8 cellular contexts compared by ENCODE assay signal in genomic region chr4:176320976-176321361, GRCh38. TPM values are rescaled to one million over a fixed set of nuclear protein-coding genes. Genes with fewer than 3 reads are reported as not detected.
DNase-seq lines count a peak whose midpoint lies in the region; ATAC-seq, FAIRE-seq and TF ChIP-seq lines count a peak whose summit lies in the region.

No MANE protein-coding gene starts in this region.

- H3K4me3 Mint-ChIP-seq in activated naive CD4-positive, alpha-beta T cell treated with anti-CD3 and anti-CD28 coated beads, Interleukin-2, amount 10 ng/mL, durations not matched to agents 7 days and 5 days, result peak overlapping the region; percentile 94
- peak overlapping the region; percentile 96 for H3K4me3 Mint-ChIP-seq in activated naive CD8-positive, alpha-beta T cell

- H3K4me2 ChIP-seq in keratinocyte (ENCODE audit: control insufficient read depth, extremely low read depth, insufficient read depth, low read depth, low read length), result peak overlapping the region; percentile 89

- H3K9me3 Mint-ChIP-seq in activated naive CD4-positive, alpha-beta T cell treated with anti-CD3 and anti-CD28 coated beads, Interleukin-2, amount 10 ng/mL, durations not matched to agents 7 days and 5 days, result no peaks in the 10 kb centered on the region
- H3K9me3 Mint-ChIP-seq in activated naive CD8-positive, alpha-beta T cell (ENCODE audit: low read depth), result no peaks in the 10 kb centered on the region

- H3K79me2 ChIP-seq in keratinocyte (ENCODE audit: control insufficient read depth, insufficient read depth, low read length), result peaks cover 57% of the 10 kb centered on the region

- H3K9ac ChIP-seq in keratinocyte (ENCODE audit: control insufficient read depth, extremely low read depth, insufficient read depth, low read length), result peak overlapping the region; percentile 97

- no peak for FAIRE-seq in keratinocyte (lab: Jason Lieb, UNC)

- no peaks in the 10 kb centered on the region for H3K27me3 Mint-ChIP-seq in activated naive CD4-positive, alpha-beta T cell treated with anti-CD3 and anti-CD28 coated beads, Interleukin-2, amount 10 ng/mL, durations not matched to agents 7 days and 5 days
- no peaks in the 10 kb centered on the region for H3K27me3 Mint-ChIP-seq in activated naive CD8-positive, alpha-beta T cell

- H3K36me3 ChIP-seq in keratinocyte (ENCODE audit: control insufficient read depth in 2 of 2, extremely low read depth in 1 of 2, insufficient read depth in 2 of 2, low read length in 2 of 2), result no peaks in the 10 kb centered on the region
- H3K36me3 ChIP-seq in thymus (ENCODE audit: control insufficient read depth, insufficient read depth), result no peaks in the 10 kb centered on the region

- H2AFZ ChIP-seq in keratinocyte (ENCODE audit: control insufficient read depth, low read length), result no peak overlapping the region

- intact Hi-C loops in left colon (cut with DNase I, micrococcal nuclease), result no loop called here

- H3K4me1 ChIP-seq in keratinocyte (ENCODE audit: control insufficient read depth, extremely low read depth, insufficient read depth, low read length) (peaks cover 8% of the 10 kb centered on the region), thymus (ENCODE audit: control insufficient read depth, insufficient read depth, low read length) (peaks cover 4% of the 10 kb centered on the region)

- no peaks in the 10 kb centered on the region for H3K27me3 ChIP-seq in keratinocyte (ENCODE audit: control insufficient read depth, extremely low read depth, insufficient read depth, low read length)
- H3K27me3 ChIP-seq in thymus (ENCODE audit: control insufficient read depth, insufficient read depth), result no peaks in the 10 kb centered on the region

- WGBS in thymus, result under 1% methylated on average over 6 of the region's 6 CpGs

- H3K27ac Mint-ChIP-seq in activated naive CD4-positive, alpha-beta T cell treated with anti-CD3 and anti-CD28 coated beads, Interleukin-2, amount 10 ng/mL, durations not matched to agents 7 days and 5 days, result peak overlapping the region; percentile 95
- H3K27ac Mint-ChIP-seq in activated naive CD8-positive, alpha-beta T cell, result peak overlapping the region; percentile 90

- dilution Hi-C loops in keratinocyte (cut with MboI; ENCODE audit: extremely low pct_ligation_motif_present, low sequenced_read_pairs), result no loop called here

- DNase-seq in activated naive CD4-positive, alpha-beta T cell treated with anti-CD3 and anti-CD28 coated beads, Interleukin-2, amount 10 ng/mL, durations not matched to agents 7 days and 5 days, result no peak
- DNase-seq in activated naive CD4-positive, alpha-beta T cell treated with Interleukin-2 at 50 U/mL for 16 hours, result no peak
- DNase-seq in keratinocyte (ENCODE audit: low read depth, low spot score) (no peak), hippocampal formation (lab: John Stamatoyannopoulos, UW) (no peak), left colon (no peak)

- H3K27ac ChIP-seq in keratinocyte (ENCODE audit: control insufficient read depth, insufficient read depth, low read length) (peak overlapping the region; percentile 97), thymus (ENCODE audit: low read depth) (peak overlapping the region; percentile 77)

- CTCF ChIA-PET in activated naive CD4-positive, alpha-beta T cell treated with anti-CD3 and anti-CD28 coated beads, Interleukin-2, amount 10 ng/mL, durations not matched to agents 7 days and 5 days (lab: Charles Lee), result no interaction called here

- H3K4me1 Mint-ChIP-seq in activated naive CD4-positive, alpha-beta T cell treated with anti-CD3 and anti-CD28 coated beads, Interleukin-2, amount 10 ng/mL, durations not matched to agents 7 days and 5 days, result peaks cover 47% of the 10 kb centered on the region
- peaks cover 53% of the 10 kb centered on the region for H3K4me1 Mint-ChIP-seq in activated naive CD8-positive, alpha-beta T cell (ENCODE audit: low read depth)

- no peaks in the 10 kb centered on the region for H4K20me1 ChIP-seq in keratinocyte (ENCODE audit: control insufficient read depth, extremely low read depth, insufficient read depth, low read length)

- H3K36me3 Mint-ChIP-seq in activated naive CD4-positive, alpha-beta T cell treated with anti-CD3 and anti-CD28 coated beads, Interleukin-2, amount 10 ng/mL, durations not matched to agents 7 days and 5 days, result peaks cover 21% of the 10 kb centered on the region
- peaks cover 4% of the 10 kb centered on the region for H3K36me3 Mint-ChIP-seq in activated naive CD8-positive, alpha-beta T cell

- ATAC-seq in HG03439 (IDR thresholded peaks at IDR 0.05; ENCODE audit: unreplicated experiment) (no peak), left colon (no peak)

- no peak for TF ChIP-seq CTCF in keratinocyte (optimal IDR thresholded peaks at IDR 0.05 in 1 of 3, IDR thresholded peaks at IDR 0.05 in 1 of 3, conservative IDR thresholded peaks at IDR 0.05 in 1 of 3; ENCODE audit: extremely low read depth in 1 of 3, insufficient read depth in 2 of 3, low read length in 3 of 3)

- H3K9me3 ChIP-seq in keratinocyte (ENCODE audit: control insufficient read depth, low read depth, low read length) (no peaks in the 10 kb centered on the region), thymus (ENCODE audit: control insufficient read depth) (no peaks in the 10 kb centered on the region)

- peak overlapping the region; percentile 93 to 98 (median 94) for H3K4me3 ChIP-seq in keratinocyte (ENCODE audit: control insufficient read depth in 2 of 3, extremely low read depth in 1 of 3, insufficient read depth in 2 of 3, low read depth in 1 of 3, low read length in 3 of 3)
- peak overlapping the region; percentile 67 for H3K4me3 ChIP-seq in thymus (ENCODE audit: low read length)

- H3K9me1 ChIP-seq in keratinocyte (ENCODE audit: control insufficient read depth, extremely low read depth, insufficient read depth, low read length), result no peaks in the 10 kb centered on the region

RNA-seq across cellular contexts. Expression of gene SPCS3, which starts 1.2 kb away (rescaled TPM):
- polyA plus RNA-seq in keratinocyte, result 32.6 to 59.3 TPM (median 39.8 TPM) in 3 replicates
- polyA plus RNA-seq in keratinocyte (2011; ENCODE audit: low read depth), result 43.0 TPM
- 21.8 and 37.9 TPM in 2 replicates for polyA plus RNA-seq in keratinocyte (2011; cell fraction: cytosol; rRNA removed)
- 41.3 and 53.2 TPM in 2 replicates for polyA plus RNA-seq in keratinocyte (2011; cell fraction: nucleus; rRNA removed)
- polyA plus RNA-seq in keratinocyte (2012; ENCODE audit: low replicate concordance), result 51.2 and 82.7 TPM in 2 replicates
- polyA minus RNA-seq in keratinocyte, result 10.6 to 34.3 TPM (median 18.9 TPM) in 3 replicates
- polyA minus RNA-seq in keratinocyte (2011; cell fraction: cytosol; rRNA and poly(A)+ RNA removed), result 93.6 TPM
- 49.7 and 59.7 TPM in 2 replicates for polyA minus RNA-seq in keratinocyte (2011; cell fraction: nucleus; rRNA and poly(A)+ RNA removed)
- 43.6 TPM for polyA plus RNA-seq in thymus
- 100 to 1,000 TPM in 1 of 2 donors, 10 to 100 TPM in 1; 88.5 to 112 TPM for total RNA-seq in left colon

RNA-seq across cellular contexts. Expression of gene ASB5, which starts 51.9 kb away (rescaled TPM):
- 0.01 to 0.06 TPM in 2 of 3 replicates, not detected in the other for polyA plus RNA-seq in keratinocyte
- polyA plus RNA-seq in keratinocyte (2011; ENCODE audit: low read depth), result not detected
- polyA plus RNA-seq in keratinocyte (2011; cell fraction: cytosol; rRNA removed), result 0.05 TPM in 1 of 2 replicates, not detected in the other
- polyA plus RNA-seq in keratinocyte (2011; cell fraction: nucleus; rRNA removed), result not detected in 2 replicates
- polyA plus RNA-seq in keratinocyte (2012; ENCODE audit: low replicate concordance), result 0.15 TPM in 1 of 2 replicates, not detected in the other
- not detected in 3 replicates for polyA minus RNA-seq in keratinocyte
- polyA minus RNA-seq in keratinocyte (2011; cell fraction: cytosol; rRNA and poly(A)+ RNA removed), result not detected
- polyA minus RNA-seq in keratinocyte (2011; cell fraction: nucleus; rRNA and poly(A)+ RNA removed), result not detected in 2 replicates
- 0.34 TPM for polyA plus RNA-seq in thymus
- 1 to 10 TPM in 1 of 2 donors, not detected in 1; 2.1 TPM for total RNA-seq in left colon
